In genomic region chr22:27993201-27993635, GRCh38 we compare ENCODE assay signal across 15 cellular contexts.
"Had no signal": no experiment of that assay in that cellular context is flagged by ENCODE, and none has a peak within 500 bp of the region (broad histone marks: within the 10 kb centered on the region; RNA-seq: fewer than 3 reads in every experiment).

No MANE protein-coding gene starts in this region.

- H3K4me3 ChIP-seq: ascending aorta, SK-N-MC, spleen, upper lobe of left lung had no signal

- H3K9me3 Mint-ChIP-seq: activated CD4-positive, alpha-beta T cell treated with anti-CD3 and anti-CD28 coated beads, Interleukin-2, amount 10 ng/mL, durations not matched to agents 24 days and 14 days; naive B cell; stimulated activated naive B cell treated with anti-CD40 and anti-IgM and Interleukin-4, amounts not matched to agents 10 μg/mL and 1 μg/mL and 100 μg/mL, for 72 hours had no signal

- H3K4me3 Mint-ChIP-seq: activated CD4-positive, alpha-beta T cell treated with anti-CD3 and anti-CD28 coated beads, Interleukin-2, amount 10 ng/mL, durations not matched to agents 24 days and 14 days; naive B cell; stimulated activated naive B cell treated with anti-CD40 and anti-IgM and Interleukin-4, amounts not matched to agents 10 μg/mL and 1 μg/mL and 100 μg/mL, for 72 hours had no signal

- H3K27me3 Mint-ChIP-seq: activated CD4-positive, alpha-beta T cell treated with anti-CD3 and anti-CD28 coated beads, Interleukin-2, amount 10 ng/mL, durations not matched to agents 24 days and 14 days; naive B cell; stimulated activated naive B cell treated with anti-CD40 and anti-IgM and Interleukin-4, amounts not matched to agents 10 μg/mL and 1 μg/mL and 100 μg/mL, for 72 hours had no signal

- ATAC-seq: right cardiac atrium; stimulated activated naive B cell treated with anti-CD40 and anti-IgM and Interleukin-4, amounts not matched to agents 10 μg/mL and 1 μg/mL and 100 μg/mL, for 72 hours had no signal

- H3K36me3 Mint-ChIP-seq: naive B cell; stimulated activated naive B cell treated with anti-CD40 and anti-IgM and Interleukin-4, amounts not matched to agents 10 μg/mL and 1 μg/mL and 100 μg/mL, for 72 hours had no signal

- H3K4me1 Mint-ChIP-seq: activated CD4-positive, alpha-beta T cell treated with anti-CD3 and anti-CD28 coated beads, Interleukin-2, amount 10 ng/mL, durations not matched to agents 24 days and 14 days had no signal

- H3K27ac ChIP-seq: ascending aorta, neutrophil, SK-N-MC, spleen, upper lobe of left lung had no signal

- H3K27me3 ChIP-seq: ascending aorta, neutrophil, spleen, upper lobe of left lung had no signal

- H3K9me3 ChIP-seq: ascending aorta, neutrophil, spleen, upper lobe of left lung had no signal

- DNase-seq: activated CD4-positive, alpha-beta T cell treated with anti-CD3 and anti-CD28 coated beads, Interleukin-2, amount 10 ng/mL, durations not matched to agents 24 days and 14 days; activated gamma-delta T cell; activated T-cell treated with anti-CD3 and anti-CD28 coated beads for 4 hours; effector CD4-positive, alpha-beta T cell; foreskin melanocyte; naive B cell; stimulated activated CD4-positive, alpha-beta T cell treated with anti-CD3 and anti-CD28 coated beads, Interleukin-2, amount 100 ng/mL, for 24 hours; stimulated activated naive B cell treated with anti-CD40 and anti-IgM and Interleukin-4, amounts not matched to agents 10 μg/mL and 1 μg/mL and 100 μg/mL, for 72 hours; substantia nigra; upper lobe of left lung had no signal

- H3K27ac Mint-ChIP-seq: activated CD4-positive, alpha-beta T cell treated with anti-CD3 and anti-CD28 coated beads, Interleukin-2, amount 10 ng/mL, durations not matched to agents 24 days and 14 days; stimulated activated naive B cell treated with anti-CD40 and anti-IgM and Interleukin-4, amounts not matched to agents 10 μg/mL and 1 μg/mL and 100 μg/mL, for 72 hours had no signal

- H3K36me3 ChIP-seq: neutrophil had no signal
